18 cellular contexts compared by ENCODE assay signal in the genomic region with DNA sequence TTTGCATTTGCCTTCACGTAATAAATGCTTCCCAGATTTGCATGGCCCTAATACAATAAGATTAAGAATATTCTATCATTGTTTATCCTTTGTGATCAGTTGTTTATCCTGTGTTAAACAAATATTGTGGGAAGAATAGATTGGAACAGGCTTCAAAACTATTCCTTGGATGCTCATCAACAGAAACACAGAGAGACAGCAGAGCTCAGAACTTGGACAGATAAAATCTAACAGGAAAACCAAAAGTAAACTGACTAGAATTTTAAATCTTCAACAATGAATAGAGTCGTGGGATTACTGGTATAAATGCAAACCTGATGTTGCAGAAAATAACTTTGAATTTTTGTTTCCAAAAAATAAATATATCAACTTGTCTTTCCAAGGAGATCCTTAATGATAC.
DNase-seq lines count a peak whose midpoint lies in the region; ATAC-seq and TF ChIP-seq lines count a peak whose summit lies in the region.
"Had no signal": no experiment of that assay in that cellular context is flagged by ENCODE, and none has a peak within 500 bp of the region (broad histone marks: within the 10 kb centered on the region; RNA-seq: fewer than 3 reads in every experiment).

No MANE protein-coding gene starts in this region.

- no peaks in the 10 kb centered on the region for H3K9me3 ChIP-seq in breast epithelium
- H3K9me3 ChIP-seq in Loucy (ENCODE audit: insufficient read depth, low read depth, low read length) = no peaks in the 10 kb centered on the region
- H3K9me3 ChIP-seq in neural progenitor cell (ENCODE audit: low read depth) = peaks cover 2% of the 10 kb centered on the region
- H3K9me3 ChIP-seq: HAP-1 had no signal

- TF ChIP-seq CTCF in breast epithelium (IDR thresholded peaks at IDR 0.05) = no peak
- TF ChIP-seq CTCF in MCF 10A (IDR thresholded peaks at IDR 0.05; ENCODE audit: unreplicated experiment) = no peak
- no peak for TF ChIP-seq CTCF in Loucy (conservative IDR thresholded peaks at IDR 0.05; ENCODE audit: low read length)
- no peak for TF ChIP-seq CTCF in osteocyte (IDR thresholded peaks at IDR 0.05)
- TF ChIP-seq CTCF in neural progenitor cell (IDR thresholded peaks at IDR 0.05) = no peak

- H3K27me3 ChIP-seq in breast epithelium (no peaks in the 10 kb centered on the region), Loucy (ENCODE audit: insufficient read depth, low read length, poor library complexity, severe bottlenecking) (no peaks in the 10 kb centered on the region), neural progenitor cell (no peaks in the 10 kb centered on the region)

- intact Hi-C loops in breast epithelium (cut with DNase I; ENCODE audit: low total_unique reads) = no loop called here
- intact Hi-C loops in MCF 10A (cut with micrococcal nuclease) = no loop called here

- no peaks in the 10 kb centered on the region for H3F3A ChIP-seq in Loucy (ENCODE audit: low read depth)
- H3F3A ChIP-seq in neural progenitor cell (ENCODE audit: low read depth) = peaks cover 6% of the 10 kb centered on the region

- H3K4me1 Mint-ChIP-seq in MCF 10A (ENCODE audit: insufficient read depth, unreplicated experiment) = peaks cover 38% of the 10 kb centered on the region
- H3K4me1 Mint-ChIP-seq in osteocyte (ENCODE audit: unreplicated experiment) = peaks cover 73% of the 10 kb centered on the region
- peaks cover 5% of the 10 kb centered on the region for H3K4me1 Mint-ChIP-seq in neural progenitor cell

- H3K36me3 ChIP-seq in breast epithelium (no peaks in the 10 kb centered on the region), Loucy (ENCODE audit: insufficient read depth, low read length) (no peaks in the 10 kb centered on the region), neural progenitor cell (no peaks in the 10 kb centered on the region)
- H3K36me3 ChIP-seq: HAP-1 had no signal

- H3K9me2 ChIP-seq in Loucy (replicated peaks; ENCODE audit: low read depth, low read length) = no peaks in the 10 kb centered on the region

- no peaks in the 10 kb centered on the region for H3K9me3 Mint-ChIP-seq in MCF 10A (ENCODE audit: unreplicated experiment)
- H3K9me3 Mint-ChIP-seq in osteocyte (ENCODE audit: unreplicated experiment) = no peaks in the 10 kb centered on the region
- H3K9me3 Mint-ChIP-seq in neural progenitor cell = peaks cover 4% of the 10 kb centered on the region
- H3K9me3 Mint-ChIP-seq: CD4-positive, alpha-beta T cell had no signal

- no peak overlapping the region for H3K9ac ChIP-seq in Loucy (ENCODE audit: low read depth, low read length, poor library complexity, severe bottlenecking)
- no peak overlapping the region for H3K9ac ChIP-seq in neural progenitor cell

- ATAC-seq in HG03439 (IDR thresholded peaks at IDR 0.05; ENCODE audit: unreplicated experiment) = no peak

- H3K27ac Mint-ChIP-seq in MCF 10A (ENCODE audit: low read depth, unreplicated experiment) (no peak overlapping the region), osteocyte (ENCODE audit: unreplicated experiment) (peak overlapping the region; percentile 90), neural progenitor cell (no peak overlapping the region)
- H3K27ac Mint-ChIP-seq: B cell; CD4-positive, alpha-beta T cell had no signal

- TF ChIP-seq POLR2A in breast epithelium (IDR thresholded peaks at IDR 0.05) = no peak

- CTCF ChIA-PET in MCF 10A (lab: Yijun Ruan, JAX) = interaction anchor here (2.3 kb wide), 1 partner anchor 36 kb away, joined by 11 read pairs; no protein-coding TSS in a partner anchor

- H3K4me3 ChIP-seq in breast epithelium (no peak overlapping the region), Loucy (ENCODE audit: low read length, poor library complexity, severe bottlenecking) (peak overlapping the region; percentile 2), neural progenitor cell (no peak overlapping the region)
- H3K4me3 ChIP-seq: HAP-1 had no signal

- no TSS peak for BruUV-seq in MCF 10A (replicated peaks; lab: Mats Ljungman, UMichigan)

- H3K4me1 ChIP-seq in breast epithelium (peaks cover 0 to 4% of the 10 kb centered on the region in 2 donors), Loucy (ENCODE audit: insufficient read depth, low read length, poor library complexity, severe bottlenecking) (peaks cover 31% of the 10 kb centered on the region), neural progenitor cell (peaks cover 22% of the 10 kb centered on the region)
- H3K4me1 ChIP-seq: HAP-1 had no signal

- H3K27ac ChIP-seq in breast epithelium (peak overlapping the region; percentile 53 to 77), neural progenitor cell (no peak overlapping the region)

- H3K36me3 Mint-ChIP-seq in MCF 10A (ENCODE audit: insufficient read depth, unreplicated experiment) = no peaks in the 10 kb centered on the region
- H3K36me3 Mint-ChIP-seq in osteocyte (ENCODE audit: unreplicated experiment) = no peaks in the 10 kb centered on the region
- H3K36me3 Mint-ChIP-seq in neural progenitor cell = no peaks in the 10 kb centered on the region

- no peaks in the 10 kb centered on the region for H3K79me2 ChIP-seq in Loucy (ENCODE audit: insufficient read depth, low read length)
- H3K79me2 ChIP-seq in neural progenitor cell (ENCODE audit: low read depth) = no peaks in the 10 kb centered on the region

- H3K4me3 Mint-ChIP-seq in MCF 10A (ENCODE audit: unreplicated experiment) (no peak overlapping the region), osteocyte (ENCODE audit: unreplicated experiment) (no peak overlapping the region), neural progenitor cell (no peak overlapping the region)
- H3K4me3 Mint-ChIP-seq: B cell; CD4-positive, alpha-beta T cell had no signal

- H3K4me2 ChIP-seq in Loucy (ENCODE audit: low read depth, low read length, poor library complexity, severe bottlenecking) (peak overlapping the region; percentile 29), neural progenitor cell (no peak overlapping the region)

- DNase-seq in breast epithelium (ENCODE audit: low spot score in 2 of 2) = no peak
- no peak for DNase-seq in MCF 10A (ENCODE audit: unreplicated experiment)
- DNase-seq in dedifferentiated amniotic fluid mesenchymal stem cell (ENCODE audit: extremely low spot score) = peak; percentile 23
- no peak for DNase-seq in osteocyte (ENCODE audit: extremely low spot score, unreplicated experiment)
- no peak for DNase-seq in DMS114 treated with DMSO at 0.1 percent for 48 hours (lab: John Stamatoyannopoulos, UW; ENCODE audit: unreplicated experiment)
- DNase-seq in neural progenitor cell (ENCODE audit: low spot score) = no peak
- DNase-seq: 8988T; ACHN; C1 segment of cervical spinal cord; Calu3; CD4-positive, alpha-beta T cell; DMS 273 treated with DMSO at 0.1 percent for 48 hours; DMS79; GF-D8 had no signal

- H3K27me3 Mint-ChIP-seq in MCF 10A (ENCODE audit: insufficient read depth, unreplicated experiment) (no peaks in the 10 kb centered on the region), osteocyte (ENCODE audit: unreplicated experiment) (no peaks in the 10 kb centered on the region), neural progenitor cell (ENCODE audit: insufficient read depth, low read depth) (peaks cover 2% of the 10 kb centered on the region)
- H3K27me3 Mint-ChIP-seq: B cell; CD4-positive, alpha-beta T cell had no signal

- H2AFZ ChIP-seq in Loucy (ENCODE audit: low read length) (no peak overlapping the region), neural progenitor cell (replicated peaks) (no peak overlapping the region)

- POLR2A ChIA-PET in MCF 10A (lab: Yijun Ruan, JAX) = interaction anchor here (0.7 kb wide), 1 partner anchor 60 kb away, joined by 3 read pairs; a partner anchor contains a TSS

- H4K20me1 ChIP-seq in Loucy (ENCODE audit: insufficient read depth, low read length, poor library complexity, severe bottlenecking) (no peaks in the 10 kb centered on the region), neural progenitor cell (ENCODE audit: low read depth) (no peaks in the 10 kb centered on the region)
